In genomic region chr6:19804362-19805145, GRCh38 we compare ENCODE assay signal across 1 cellular context.
A peak's percentile ranks its signal among the peaks of the same experiment; 100 is the strongest.
TF ChIP-seq lines count a peak whose summit lies in the region.

No MANE protein-coding gene starts in this region.

TF ChIP-seq in HEK293, 187 proteins besides CTCF, POLR2A, EP300 and RAD21 (continued from another document and continues in another):
- TF ChIP-seq ZBTB26 (tag by site-specific recombination; optimal IDR thresholded peaks at IDR 0.05) (peak; percentile 85), ZNF280D (tag by site-specific recombination; IDR thresholded peaks at IDR 0.05) (no peak), ZSCAN16 (tag by site-specific recombination; IDR thresholded peaks at IDR 0.05) (no peak), BCL11B (tag by site-specific recombination; IDR thresholded peaks at IDR 0.05; ENCODE audit: low read depth) (no peak), KLF16 (tag by site-specific recombination; IDR thresholded peaks at IDR 0.05) (no peak), ZNF747 (tag by site-specific recombination; IDR thresholded peaks at IDR 0.05) (no peak), ZSCAN5A (tag by site-specific recombination; IDR thresholded peaks at IDR 0.05) (no peak), ZNF10 (tag by site-specific recombination; IDR thresholded peaks at IDR 0.05) (no peak), ZNF837 (tag by site-specific recombination; IDR thresholded peaks at IDR 0.05) (no peak), ZNF561 (tag by site-specific recombination; IDR thresholded peaks at IDR 0.05; ENCODE audit: borderline replicate concordance) (peak; percentile 88; the same call in 1 of the 2 replicates), BCL11A (tag by site-specific recombination; IDR thresholded peaks at IDR 0.05; ENCODE audit: low read depth) (no peak), SP3 (tag by site-specific recombination; IDR thresholded peaks at IDR 0.05) (peak; percentile 26; the same call in 1 of the 2 replicates), GFI1B (tag by site-specific recombination; IDR thresholded peaks at IDR 0.05) (no peak), YY1 (tag by site-specific recombination; IDR thresholded peaks at IDR 0.05) (no peak), ZNF654 (tag by site-specific recombination; IDR thresholded peaks at IDR 0.05; ENCODE audit: low read depth) (no peak), ATF2 (tag by site-specific recombination; IDR thresholded peaks at IDR 0.05; ENCODE audit: low read depth) (peak; percentile 98), ZBTB17 (tag by site-specific recombination; IDR thresholded peaks at IDR 0.05) (peak; percentile 75), PATZ1 (tag by site-specific recombination; IDR thresholded peaks at IDR 0.05) (peak; percentile 70), ZNF23 (tag by site-specific recombination; IDR thresholded peaks at IDR 0.05; ENCODE audit: borderline replicate concordance) (no peak), ZNF626 (tag by site-specific recombination; IDR thresholded peaks at IDR 0.05) (no peak), ZNF18 (tag by site-specific recombination; IDR thresholded peaks at IDR 0.05) (no peak), ZNF274 (IDR thresholded peaks at IDR 0.05; ENCODE audit: low read length) (no peak), ZNF274 (tag by site-specific recombination; IDR thresholded peaks at IDR 0.05; ENCODE audit: borderline replicate concordance) (no peak), PRDM10 (tag by site-specific recombination; IDR thresholded peaks at IDR 0.05) (peak; percentile 89), SETDB1 (IDR thresholded peaks at IDR 0.05; ENCODE audit: insufficient read length, low read length) (no peak), ZNF174 (tag by site-specific recombination; IDR thresholded peaks at IDR 0.05) (no peak), ZBTB11 (tag by site-specific recombination; conservative IDR thresholded peaks at IDR 0.05; ENCODE audit: low read depth) (no peak), TCF7L2 (IDR thresholded peaks at IDR 0.05; ENCODE audit: borderline replicate concordance, low read depth, low read length) (no peak), PBX3 (CRISPR knock-in tag; IDR thresholded peaks at IDR 0.05) (peak; percentile 87; the same call in 1 of the 2 replicates), OSR2 (tag by site-specific recombination; IDR thresholded peaks at IDR 0.05) (peak; percentile 53; the same call in 1 of the 2 replicates), ZSCAN18 (tag by site-specific recombination; IDR thresholded peaks at IDR 0.05) (no peak), KLF7 (tag by site-specific recombination; IDR thresholded peaks at IDR 0.05; ENCODE audit: borderline replicate concordance) (no peak), ZNF623 (tag by site-specific recombination; IDR thresholded peaks at IDR 0.05) (no peak), SP2 (tag by site-specific recombination; IDR thresholded peaks at IDR 0.05) (peak; percentile 64), ZNF354C (tag by site-specific recombination; IDR thresholded peaks at IDR 0.05; ENCODE audit: borderline replicate concordance, low read depth) (no peak), SALL2 (tag by site-specific recombination; IDR thresholded peaks at IDR 0.05; ENCODE audit: borderline replicate concordance) (no peak), HOXC10 (CRISPR knock-in tag; IDR thresholded peaks at IDR 0.05) (0 out of 2 replicates have a peak, but pooled peaks have one; percentile 77), ZNF132 (tag by site-specific recombination; IDR thresholded peaks at IDR 0.05; ENCODE audit: borderline replicate concordance) (no peak), ZNF558 (tag by site-specific recombination; IDR thresholded peaks at IDR 0.05) (0 out of 2 replicates have a peak, but pooled peaks have one; percentile 27)
